Comparison of ENCODE assay signal across 18 cellular contexts in the genomic region with DNA sequence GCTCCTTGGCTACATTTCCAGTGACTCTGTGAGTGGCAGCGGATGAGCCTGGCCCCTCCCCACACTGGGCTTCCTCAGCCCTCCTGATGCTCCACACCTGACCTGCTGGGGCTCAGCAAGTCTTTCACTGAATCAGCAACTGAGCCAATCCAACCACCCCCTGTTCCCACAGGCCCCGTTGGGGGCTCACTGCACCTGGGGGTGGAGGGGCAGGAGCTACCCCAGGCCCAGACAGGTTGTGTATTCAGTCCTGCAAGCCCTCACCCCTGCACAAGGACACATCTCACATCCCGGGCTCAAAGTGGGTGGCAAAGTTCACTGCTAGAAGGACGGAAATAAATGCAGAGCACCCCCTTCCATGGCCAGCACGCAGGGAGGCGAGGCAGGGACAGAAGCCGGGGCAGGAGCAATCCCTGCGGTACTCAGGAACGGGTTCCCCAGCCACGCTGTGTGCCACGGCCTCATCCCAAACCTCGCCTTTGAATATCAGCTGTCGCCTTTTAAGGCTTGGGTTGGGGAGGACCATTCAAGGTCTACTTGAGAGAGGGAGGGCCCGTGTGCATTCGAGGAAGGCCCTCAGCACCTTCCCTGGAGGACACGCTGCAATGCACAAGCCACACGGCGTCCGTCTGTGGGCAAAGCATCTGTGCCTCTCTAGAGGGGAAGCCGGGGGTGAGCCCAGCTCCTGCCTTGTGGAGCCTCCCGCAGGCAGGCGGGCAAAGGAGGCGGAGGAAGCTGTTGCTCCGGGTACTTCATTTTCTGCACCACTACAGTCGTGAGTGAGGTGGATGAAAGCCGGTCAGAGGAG.
"Had no signal": no experiment of that assay in that cellular context is flagged by ENCODE, and none has a peak within 500 bp of the region (broad histone marks: within the 10 kb centered on the region; RNA-seq: fewer than 3 reads in every experiment).

No MANE protein-coding gene starts in this region.

- H3K4me1 ChIP-seq: ascending aorta, breast epithelium, prostate gland, testis, upper lobe of right lung had no signal

- H3K27ac ChIP-seq: ascending aorta, breast epithelium, prostate gland, right atrium auricular region, skin epidermis, testis, upper lobe of right lung, VCaP had no signal

- H3K27me3 ChIP-seq: ascending aorta, breast epithelium, right atrium auricular region, testis, upper lobe of right lung had no signal

- DNase-seq: activated CD4-positive, alpha-beta T cell treated with anti-CD3 and anti-CD28 coated beads, Interleukin-2, amount 50 U/mL, for 4 hours; activated gamma-delta T cell; cerebellar nuclear complex; cortex of kidney; head of caudate nucleus; kidney; midbrain; nephron progenitor cell; T-helper 2 cell; testis; upper lobe of right lung had no signal

- H3K4me3 ChIP-seq: ascending aorta, breast epithelium, prostate gland, right atrium auricular region, skin epidermis, testis, upper lobe of right lung had no signal

- ATAC-seq: left lobe of liver had no signal

- H3K9me3 ChIP-seq: ascending aorta, breast epithelium, prostate gland, right atrium auricular region, testis, upper lobe of right lung had no signal

- H3K36me3 ChIP-seq: breast epithelium, prostate gland had no signal
